ENCODE assay signal across 8 cellular contexts in the genomic region with DNA sequence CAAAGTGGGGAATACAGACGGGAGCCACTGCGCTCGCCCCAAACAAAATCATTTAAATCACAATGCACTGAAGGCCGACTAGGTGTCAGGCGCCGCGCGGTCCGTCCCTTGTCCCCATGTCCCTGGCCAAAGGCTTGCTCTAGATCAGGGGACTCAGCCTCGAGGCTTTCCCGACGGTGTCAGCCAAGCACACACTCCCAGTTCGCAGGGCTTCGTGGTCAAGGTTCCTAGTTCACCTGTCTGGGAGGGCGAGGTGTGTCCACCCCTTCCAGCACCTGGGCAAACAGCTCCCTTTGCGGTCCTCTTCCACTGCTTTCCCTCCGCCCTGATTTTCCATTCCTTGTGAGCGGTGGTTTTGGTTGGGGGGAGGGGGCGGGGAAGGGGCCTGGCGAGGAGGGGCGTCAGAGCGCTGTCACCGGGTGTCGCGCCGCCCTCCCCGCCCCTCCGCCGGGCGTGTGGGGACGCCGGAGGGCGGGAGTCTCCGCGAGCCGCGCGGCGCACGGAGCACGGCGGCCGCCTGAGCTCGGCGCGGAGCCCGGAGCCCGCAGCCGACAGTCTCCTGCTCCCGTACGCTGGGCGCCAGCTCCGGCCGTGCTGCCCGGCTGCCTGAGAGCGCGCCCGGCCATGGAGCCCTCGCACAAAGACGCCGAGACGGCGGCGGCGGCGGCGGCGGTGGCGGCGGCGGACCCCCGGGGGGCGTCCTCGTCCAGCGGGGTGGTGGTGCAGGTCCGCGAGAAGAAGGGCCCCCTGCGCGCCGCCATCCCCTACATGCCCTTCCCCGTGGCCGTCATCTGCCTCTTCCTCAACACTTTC. TPM values are rescaled to one million over a fixed set of nuclear protein-coding genes. Genes with fewer than 3 reads are reported as not detected.
DNase-seq lines count a peak whose midpoint lies in the region; ATAC-seq and TF ChIP-seq lines count a peak whose summit lies in the region.

A gene with protein sequence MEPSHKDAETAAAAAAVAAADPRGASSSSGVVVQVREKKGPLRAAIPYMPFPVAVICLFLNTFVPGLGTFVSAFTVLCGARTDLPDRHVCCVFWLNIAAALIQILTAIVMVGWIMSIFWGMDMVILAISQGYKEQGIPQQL (plus strand): TSS at position 484 of the 813 bp plus-strand sequence. CDS start 141 bp downstream, at position 625.

- DNase-seq in CD14-positive monocyte (ENCODE audit: low spot score) (no peak), HPDE6-E6E7 (ENCODE audit: extremely low spot score) (peak; percentile 28), activated B cell treated with CpG ODN at 0.5 μM for 24 hours (peak; percentile 36), naive B cell (peak; percentile 21)
- DNase-seq in stimulated activated naive CD4-positive, alpha-beta T cell treated with Interleukin-2 at 50 U/mL for 16 hours (lab: John Stamatoyannopoulos, UW) = no peak

- H3K27ac Mint-ChIP-seq in CD14-positive monocyte = peak within 1 kb of the TSS in 1 of 7 donors; percentile 14
- no peak within 1 kb of the TSS for H3K27ac Mint-ChIP-seq in activated B cell treated with CpG ODN at 0.5 μM for 24 hours
- peak within 1 kb of the TSS in 2 of 6 donors; percentile 14 to 28 for H3K27ac Mint-ChIP-seq in naive B cell

- peaks cover 0 to 3% of the 10 kb centered on the region in 2 donors for H3K36me3 Mint-ChIP-seq in CD14-positive monocyte
- no peaks in the 10 kb centered on the region for H3K36me3 Mint-ChIP-seq in activated B cell treated with CpG ODN at 0.5 μM for 24 hours (ENCODE audit: low read depth)
- no peaks in the 10 kb centered on the region for H3K36me3 Mint-ChIP-seq in naive B cell

- H3K36me3 ChIP-seq in esophagus (ENCODE audit: control insufficient read depth in 2 of 2, insufficient read depth in 2 of 2, low read length in 1 of 2) = no peaks in the 10 kb centered on the region

- H3K4me3 ChIP-seq in esophagus (ENCODE audit: low read depth in 1 of 2, low read length in 2 of 2) = peak within 1 kb of the TSS; percentile 49 to 52

- peaks cover 44 to 61% (median 61%) of the 10 kb centered on the region in 3 donors for H3K27me3 Mint-ChIP-seq in CD14-positive monocyte (ENCODE audit: low read depth in 3 of 3)
- H3K27me3 Mint-ChIP-seq in activated B cell treated with CpG ODN at 0.5 μM for 24 hours = peaks cover 21% of the 10 kb centered on the region
- peaks cover 39 to 68% (median 45%) of the 10 kb centered on the region in 3 donors for H3K27me3 Mint-ChIP-seq in naive B cell

- POLR2A ChIA-PET in activated B cell treated with CpG ODN at 0.5 μM for 24 hours (lab: Charles Lee) = interaction anchor here (0.6 to 1.2 kb wide), 10 partner anchors 56 to 549 kb away, joined by 3 to 10 read pairs (median 4); a partner anchor contains a TSS

- 1% methylated on average over 42 to 82 of the region's 82 CpGs for WGBS in esophagus, 2 donors

- CTCF ChIA-PET in activated B cell treated with CpG ODN at 0.5 μM for 24 hours (lab: Charles Lee) = interaction anchor here (0.8 to 3.7 kb wide), 8 partner anchors 8 to 423 kb away, joined by 3 to 18 read pairs (median 5); a partner anchor contains a TSS

- ATAC-seq in activated B cell treated with CpG ODN at 0.5 μM for 24 hours (ENCODE audit: low read depth) (peak; percentile 41), naive B cell (ENCODE audit: low read depth in 2 of 2) (peak; percentile 41 to 52), GM19452 (IDR thresholded peaks at IDR 0.05; ENCODE audit: unreplicated experiment) (no peak), GM21529 (IDR thresholded peaks at IDR 0.05; ENCODE audit: unreplicated experiment) (no peak)

- peaks cover 0 to 5% (median 2%) of the 10 kb centered on the region in 7 donors for H3K9me3 Mint-ChIP-seq in CD14-positive monocyte
- no peaks in the 10 kb centered on the region for H3K9me3 Mint-ChIP-seq in activated B cell treated with CpG ODN at 0.5 μM for 24 hours
- no peaks in the 10 kb centered on the region for H3K9me3 Mint-ChIP-seq in naive B cell

- H3K27me3 ChIP-seq in esophagus (ENCODE audit: control insufficient read depth in 1 of 2, insufficient read depth in 2 of 2, low read length in 2 of 2) = no peaks in the 10 kb centered on the region

- intact Hi-C loops in CD14-positive monocyte (cut with micrococcal nuclease) (no loop called here), activated B cell treated with CpG ODN at 0.5 μM for 24 hours (cut with micrococcal nuclease) (loop anchor here (1.0 to 10.0 kb wide), 5 partner anchors 139 to 389 kb away; a partner anchor contains a TSS)

- H3K4me1 ChIP-seq in esophagus (ENCODE audit: control insufficient read depth in 2 of 2, insufficient read depth in 2 of 2, low read length in 1 of 2) = peaks cover 0 to 16% of the 10 kb centered on the region in 2 donors

- H3K4me1 Mint-ChIP-seq in CD14-positive monocyte (peaks cover 21% of the 10 kb centered on the region), activated B cell treated with CpG ODN at 0.5 μM for 24 hours (peaks cover 21% of the 10 kb centered on the region), naive B cell (peaks cover 13 to 17% (median 16%) of the 10 kb centered on the region in 3 donors)

- TF ChIP-seq CTCF in CD14-positive monocyte (IDR thresholded peaks at IDR 0.05) (no peak), activated B cell treated with CpG ODN at 0.5 μM for 24 hours (IDR thresholded peaks at IDR 0.05) (no peak)

- H3K27ac ChIP-seq in esophagus (ENCODE audit: low read depth in 2 of 2, low read length in 1 of 2) = peak within 1 kb of the TSS; percentile 40 to 59

- H3K9me3 ChIP-seq in esophagus (ENCODE audit: control insufficient read depth in 2 of 2, insufficient read depth in 1 of 2, low read depth in 1 of 2, low read length in 1 of 2) = no peaks in the 10 kb centered on the region

- peak within 1 kb of the TSS; percentile 70 to 89 for H3K4me3 Mint-ChIP-seq in CD14-positive monocyte
- peak within 1 kb of the TSS; percentile 80 for H3K4me3 Mint-ChIP-seq in activated B cell treated with CpG ODN at 0.5 μM for 24 hours
- peak within 1 kb of the TSS; percentile 80 to 91 (median 86) for H3K4me3 Mint-ChIP-seq in naive B cell

RNA-seq across cellular contexts. Expression of the gene that starts here (rescaled TPM):
- polyA plus RNA-seq in CD14-positive monocyte (not detected), esophagus (1 to 10 TPM in 1 of 2 donors, under 1 TPM in 1; 0.61 to 2.1 TPM), naive B cell (ENCODE audit: low read depth in 6 of 6) (under 1 TPM in 1 of 6 donors, not detected in 5; 0.04 TPM)
- total RNA-seq in activated B cell treated with CpG ODN at 0.5 μM for 24 hours = 0.33 and 0.34 TPM in 2 replicates

Comparison
In these comparisons a context has a peak if more than half of its experiments do, and no peak if none do; other contexts are left out.
1. Peak in DNase-seq and ATAC-seq in activated B cell treated with CpG ODN at 0.5 μM for 24 hours; RNA of the gene not detected or under 1 TPM.
2. Peak in DNase-seq and ATAC-seq in naive B cell; RNA of the gene not detected or under 1 TPM.